Comparison of ENCODE assay signal across 24 cellular contexts in the genomic region with DNA sequence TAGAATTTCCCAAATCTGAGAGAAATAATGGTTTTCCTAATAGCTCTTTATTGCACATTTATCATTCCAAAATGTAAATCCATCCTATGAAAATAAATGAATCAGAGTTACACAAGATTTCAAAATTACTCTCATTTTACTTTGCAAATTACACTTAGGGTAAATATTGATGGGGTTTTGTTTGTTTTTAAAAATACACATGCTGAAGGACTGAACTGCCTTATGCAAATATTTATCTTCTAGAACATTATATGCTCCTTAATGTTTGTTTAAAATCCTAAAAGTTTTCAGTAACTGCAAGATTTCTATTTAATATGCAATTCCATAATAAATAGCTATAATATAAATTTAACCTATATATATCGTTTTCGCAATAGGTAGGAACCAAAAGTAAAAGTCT.
"Had no signal": no experiment of that assay in that cellular context is flagged by ENCODE, and none has a peak within 500 bp of the region (broad histone marks: within the 10 kb centered on the region; RNA-seq: fewer than 3 reads in every experiment).

No MANE protein-coding gene starts in this region.

- H3K9ac ChIP-seq: neural progenitor cell had no signal

- DNase-seq: cortex of kidney; effector CD4-positive, alpha-beta T cell; foreskin keratinocyte; heart left ventricle; left cardiac atrium; left lung; mesendoderm; midbrain; naive thymus-derived CD4-positive, alpha-beta T cell; nucleus accumbens; stimulated activated CD4-positive, alpha-beta T cell treated with anti-CD3 and anti-CD28 coated beads, Interleukin-12 subunit alpha, Interleukin-12 subunit beta, amount 100 ng/mL, for 4 hours; stimulated activated CD4-positive, alpha-beta T cell treated with anti-CD3 and anti-CD28 coated beads, Interleukin-1b, Interleukin-23, amount 100 ng/mL, for 48 hours; stimulated activated CD4-positive, alpha-beta T cell treated with anti-CD3 and anti-CD28 coated beads, Interleukin-4, amount 100 ng/mL, for 1 hour; stimulated activated naive CD4-positive, alpha-beta T cell treated with Interleukin-2 at 50 U/mL for 16 hours; stomach; thyroid gland had no signal

- H3K36me3 ChIP-seq: gastroesophageal sphincter, heart left ventricle, left lung, neural progenitor cell, prostate gland, right atrium auricular region, stomach, thyroid gland had no signal

- H3K27me3 ChIP-seq: foreskin keratinocyte, gastroesophageal sphincter, heart left ventricle, hepatocyte, left lung, neural progenitor cell, right atrium auricular region, stomach, thyroid gland had no signal

- H2AFZ ChIP-seq: hepatocyte, neural progenitor cell had no signal

- ATAC-seq: foreskin keratinocyte; gastroesophageal sphincter; heart left ventricle; left cardiac atrium; left lung; naive thymus-derived CD4-positive, alpha-beta T cell; sciatic nerve; stimulated activated effector memory CD8-positive, alpha-beta T cell treated with anti-CD3 and anti-CD28 coated beads, Interleukin-12 subunit alpha, Interleukin-12 subunit beta, amount 100 ng/mL, for 72 hours had no signal

- H3K9me3 ChIP-seq: gastroesophageal sphincter, heart left ventricle, left lung, prostate gland, right atrium auricular region, stomach, thyroid gland had no signal

- H3K4me1 ChIP-seq: foreskin keratinocyte, neural progenitor cell, thyroid gland had no signal

- H3K27ac ChIP-seq: foreskin keratinocyte, heart left ventricle, hepatocyte, neural progenitor cell, right atrium auricular region, stomach, thyroid gland had no signal

- H3K4me2 ChIP-seq: hepatocyte, neural progenitor cell, smooth muscle cell had no signal

- H3K4me3 ChIP-seq: gastroesophageal sphincter, heart left ventricle, hepatocyte, left lung, neural progenitor cell, prostate gland, right atrium auricular region, smooth muscle cell, stomach, thyroid gland had no signal
